Comparison of ENCODE assay signal across 15 cellular contexts in the genomic region with DNA sequence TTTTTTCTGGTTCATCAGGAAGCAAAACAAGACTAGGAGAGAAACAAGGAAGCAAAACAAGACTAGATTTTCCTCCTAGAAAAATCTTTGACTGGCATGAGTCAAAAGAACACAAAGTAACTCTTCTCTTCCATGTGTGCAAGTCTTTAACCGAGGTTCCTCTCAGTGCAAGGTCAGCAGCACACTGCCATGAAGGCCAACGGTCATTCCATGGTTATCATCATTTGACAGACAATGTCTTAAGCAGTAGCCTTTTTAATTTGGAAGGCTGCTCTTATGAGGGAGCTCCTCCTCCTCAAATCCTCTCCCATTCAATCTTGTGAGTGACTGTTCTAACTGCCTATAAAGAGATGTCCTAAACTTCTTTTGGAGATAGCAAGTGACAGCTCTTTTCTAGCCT. TPM values are rescaled to one million over a fixed set of nuclear protein-coding genes. Genes with fewer than 3 reads are reported as not detected.
DNase-seq lines count a peak whose midpoint lies in the region; ATAC-seq and TF ChIP-seq lines count a peak whose summit lies in the region.
"Had no signal": no experiment of that assay in that cellular context is flagged by ENCODE, and none has a peak within 500 bp of the region (broad histone marks: within the 10 kb centered on the region; RNA-seq: fewer than 3 reads in every experiment).

No MANE protein-coding gene starts in this region.

- no peak overlapping the region for H4K8ac ChIP-seq in neuronal stem cell (ENCODE audit: low read depth, low read length)

- CTCF ChIA-PET in activated CD4-positive, alpha-beta memory T cell treated with anti-CD3 and anti-CD28 coated beads for 36 hours (lab: Charles Lee): interaction anchor here (0.9 to 5.0 kb wide), 8 partner anchors 9 to 191 kb away, joined by 3 to 38 read pairs (median 4); partner anchors contain the start of genes DHRS13 and TLCD1
- CTCF ChIA-PET in activated CD4-positive, alpha-beta memory T cell treated with anti-CD3 and anti-CD28 coated beads, Interleukin-2, amount 10 ng/mL, durations not matched to agents 7 days and 5 days (lab: Charles Lee): interaction anchor here (0.9 to 4.8 kb wide), 4 partner anchors 35 to 191 kb away, joined by 3 to 32 read pairs (median 4); partner anchors contain the start of gene NEK8
- CTCF ChIA-PET in A673 (lab: Charles Lee): interaction anchor here (1.1 kb wide), 1 partner anchor 191 kb away, joined by 3 read pairs; no protein-coding TSS in a partner anchor

- H2BK12ac ChIP-seq in neuronal stem cell (ENCODE audit: low read length): no peak overlapping the region

- H3K27me3 ChIP-seq in A673 (replicated peaks; ENCODE audit: insufficient read depth, low read depth, low read length, poor library complexity) (no peaks in the 10 kb centered on the region), neuronal stem cell (ENCODE audit: control insufficient read depth in 3 of 3, insufficient read depth in 3 of 3, low read depth in 1 of 3, low read length in 3 of 3) (no peaks in the 10 kb centered on the region)

- BruUV-seq in A673 (replicated peaks; lab: Mats Ljungman, UMichigan): no TSS peak

- WGBS in neuronal stem cell (ENCODE audit: extremely low coverage in 2 of 2, insufficient read length in 2 of 2, insufficient replicate concordance in 1 of 2), 2 donors: no CpG with 5 or more reads among the region's 2 CpGs

- POLR2A ChIA-PET in activated CD4-positive, alpha-beta memory T cell treated with anti-CD3 and anti-CD28 coated beads for 36 hours (lab: Charles Lee): no interaction called here
- POLR2A ChIA-PET in activated CD4-positive, alpha-beta memory T cell treated with anti-CD3 and anti-CD28 coated beads, Interleukin-2, amount 10 ng/mL, durations not matched to agents 7 days and 5 days (lab: Charles Lee): interaction anchor here (0.7 to 3.3 kb wide), 3 partner anchors 9 to 31 kb away, joined by 3 to 10 read pairs (median 4); no protein-coding TSS in a partner anchor
- POLR2A ChIA-PET in A673 (lab: Charles Lee; ENCODE audit: low non-redundant PET): no interaction called here

- intact Hi-C loops in activated CD4-positive, alpha-beta memory T cell treated with anti-CD3 and anti-CD28 coated beads for 36 hours (cut with micrococcal nuclease): no loop called here
- intact Hi-C loops in A673 (cut with micrococcal nuclease; ENCODE audit: unreplicated experiment): no loop called here

- no peak overlapping the region for H3K4me3 Mint-ChIP-seq in activated CD4-positive, alpha-beta memory T cell treated with anti-CD3 and anti-CD28 coated beads for 36 hours
- H3K4me3 Mint-ChIP-seq in activated CD4-positive, alpha-beta memory T cell treated with anti-CD3 and anti-CD28 coated beads, Interleukin-2, amount 10 ng/mL, durations not matched to agents 7 days and 5 days: no peak overlapping the region
- H3K4me3 Mint-ChIP-seq in memory B cell: no peak overlapping the region

- peak overlapping the region; percentile 10 for H3K27ac Mint-ChIP-seq in activated CD4-positive, alpha-beta memory T cell treated with anti-CD3 and anti-CD28 coated beads for 36 hours
- no peak overlapping the region for H3K27ac Mint-ChIP-seq in activated CD4-positive, alpha-beta memory T cell treated with anti-CD3 and anti-CD28 coated beads, Interleukin-2, amount 10 ng/mL, durations not matched to agents 7 days and 5 days
- peak overlapping the region; percentile 38 for H3K27ac Mint-ChIP-seq in memory B cell

- no peak overlapping the region for H2AFZ ChIP-seq in neuronal stem cell (ENCODE audit: low read length)

- no peaks in the 10 kb centered on the region for H3K9me3 ChIP-seq in A673 (ENCODE audit: low read depth, low read length, poor library complexity, severe bottlenecking)
- H3K9me3 ChIP-seq in neuronal stem cell (replicated peaks in 1 of 2; ENCODE audit: control insufficient read depth in 2 of 2, insufficient read depth in 1 of 2, low read depth in 1 of 2, low read length in 2 of 2): no peaks in the 10 kb centered on the region

- no peak overlapping the region for H2AK5ac ChIP-seq in neuronal stem cell (ENCODE audit: low read depth, low read length)

- H3K9ac ChIP-seq in neuronal stem cell (ENCODE audit: low read depth, low read length, poor library complexity): no peak overlapping the region

- H3K36me3 ChIP-seq in A673 (ENCODE audit: insufficient read depth, low read length, poor library complexity, severe bottlenecking) (peaks cover 95% of the 10 kb centered on the region), neuronal stem cell (replicated peaks in 1 of 2; ENCODE audit: control insufficient read depth in 2 of 2, insufficient read depth in 2 of 2, low read length in 2 of 2) (peaks cover 54 to 95% of the 10 kb centered on the region in 2 donors)

- H3K4me1 Mint-ChIP-seq in activated CD4-positive, alpha-beta memory T cell treated with anti-CD3 and anti-CD28 coated beads for 36 hours (ENCODE audit: low read depth): peaks cover 16% of the 10 kb centered on the region
- H3K4me1 Mint-ChIP-seq in activated CD4-positive, alpha-beta memory T cell treated with anti-CD3 and anti-CD28 coated beads, Interleukin-2, amount 10 ng/mL, durations not matched to agents 7 days and 5 days: peaks cover 9% of the 10 kb centered on the region
- H3K4me1 Mint-ChIP-seq in memory B cell: peaks cover 2% of the 10 kb centered on the region

- H2BK15ac ChIP-seq in neuronal stem cell (ENCODE audit: low read length): no peak overlapping the region

- no peak overlapping the region for H3K14ac ChIP-seq in neuronal stem cell (ENCODE audit: low read length)

- no peaks in the 10 kb centered on the region for H3K79me1 ChIP-seq in neuronal stem cell (ENCODE audit: low read depth, low read length)

- peak overlapping the region; percentile 19 for H3K27ac ChIP-seq in A673 (ENCODE audit: low read depth, low read length, poor library complexity, severe bottlenecking)
- peak overlapping the region; percentile 33 for H3K27ac ChIP-seq in VCaP
- no peak overlapping the region for H3K27ac ChIP-seq in neuronal stem cell (replicated peaks; ENCODE audit: low read length)
- H3K27ac ChIP-seq: 22Rv1 had no signal

- H3K4ac ChIP-seq in neuronal stem cell (ENCODE audit: low read length): no peak overlapping the region

- H3K18ac ChIP-seq in neuronal stem cell (ENCODE audit: low read length): no peak overlapping the region

- H2BK5ac ChIP-seq in neuronal stem cell (ENCODE audit: low read length): no peak overlapping the region

- H3K4me3 ChIP-seq in A673 (ENCODE audit: low read depth, low read length, poor library complexity, severe bottlenecking) (no peak overlapping the region), neuronal stem cell (ENCODE audit: low read length in 2 of 2) (no peak overlapping the region)

- DNase-seq in activated CD4-positive, alpha-beta memory T cell treated with anti-CD3 and anti-CD28 coated beads for 36 hours: no peak
- DNase-seq in activated CD4-positive, alpha-beta memory T cell treated with anti-CD3 and anti-CD28 coated beads, Interleukin-2, amount 10 ng/mL, durations not matched to agents 7 days and 5 days: no peak
- DNase-seq in A673 (ENCODE audit: low spot score) (no peak), memory B cell (ENCODE audit: low spot score in 2 of 2) (no peak), neuronal stem cell (ENCODE audit: low spot score) (no peak), NCI-H526 treated with DMSO at 0.1 percent for 48 hours (lab: John Stamatoyannopoulos, UW) (no peak)
- DNase-seq: DMS 273 treated with DMSO at 0.1 percent for 48 hours, KG1, NCI-H1048, NCI-H1436 treated with DMSO at 0.1 percent for 48 hours, NCI-H2081 treated with DMSO at 0.1 percent for 48 hours, NCI-H510A had no signal

- peaks cover 9% of the 10 kb centered on the region for H3K9me3 Mint-ChIP-seq in activated CD4-positive, alpha-beta memory T cell treated with anti-CD3 and anti-CD28 coated beads for 36 hours
- H3K9me3 Mint-ChIP-seq in activated CD4-positive, alpha-beta memory T cell treated with anti-CD3 and anti-CD28 coated beads, Interleukin-2, amount 10 ng/mL, durations not matched to agents 7 days and 5 days: no peaks in the 10 kb centered on the region
- H3K9me3 Mint-ChIP-seq in memory B cell: no peaks in the 10 kb centered on the region

- no peak overlapping the region for H2BK120ac ChIP-seq in neuronal stem cell (ENCODE audit: low read depth, low read length)

- ATAC-seq in memory B cell (ENCODE audit: low read depth) (no peak), HG02973 (IDR thresholded peaks at IDR 0.05; ENCODE audit: unreplicated experiment) (no peak)

- no peak overlapping the region for H3K4me2 ChIP-seq in neuronal stem cell (ENCODE audit: insufficient read depth, low read length, poor library complexity, severe bottlenecking)

- H3K36me3 Mint-ChIP-seq in activated CD4-positive, alpha-beta memory T cell treated with anti-CD3 and anti-CD28 coated beads for 36 hours: peaks cover 74% of the 10 kb centered on the region
- H3K36me3 Mint-ChIP-seq in activated CD4-positive, alpha-beta memory T cell treated with anti-CD3 and anti-CD28 coated beads, Interleukin-2, amount 10 ng/mL, durations not matched to agents 7 days and 5 days (ENCODE audit: low read depth): peaks cover 87% of the 10 kb centered on the region
- H3K36me3 Mint-ChIP-seq in memory B cell: peaks cover 44% of the 10 kb centered on the region

- H3K27me3 Mint-ChIP-seq in activated CD4-positive, alpha-beta memory T cell treated with anti-CD3 and anti-CD28 coated beads for 36 hours: no peaks in the 10 kb centered on the region
- no peaks in the 10 kb centered on the region for H3K27me3 Mint-ChIP-seq in activated CD4-positive, alpha-beta memory T cell treated with anti-CD3 and anti-CD28 coated beads, Interleukin-2, amount 10 ng/mL, durations not matched to agents 7 days and 5 days
- no peaks in the 10 kb centered on the region for H3K27me3 Mint-ChIP-seq in memory B cell

- H3K4me1 ChIP-seq in A673 (ENCODE audit: insufficient read depth, low read length, poor library complexity, severe bottlenecking) (no peaks in the 10 kb centered on the region), neuronal stem cell (ENCODE audit: control insufficient read depth in 2 of 2, insufficient read depth in 1 of 2, low read depth in 1 of 2, low read length in 2 of 2) (no peaks in the 10 kb centered on the region)

- H4K91ac ChIP-seq in neuronal stem cell (ENCODE audit: low read depth, low read length, poor library complexity): no peak overlapping the region

- TF ChIP-seq CTCF in A673 (conservative IDR thresholded peaks at IDR 0.05; ENCODE audit: low read depth, low read length): no peak
- no peak for TF ChIP-seq CTCF in VCaP (conservative IDR thresholded peaks at IDR 0.05)

- H3K23ac ChIP-seq in neuronal stem cell (ENCODE audit: low read depth, low read length, poor library complexity): no peak overlapping the region

RNA-seq across cellular contexts. Expression of gene DHRS13, which starts 15.4 kb away (rescaled TPM):
- 10 to 100 TPM; 18.0 to 20.6 TPM for total RNA-seq in activated CD4-positive, alpha-beta memory T cell treated with anti-CD3 and anti-CD28 coated beads for 36 hours
- total RNA-seq in activated CD4-positive, alpha-beta memory T cell treated with anti-CD3 and anti-CD28 coated beads, Interleukin-2, amount 10 ng/mL, durations not matched to agents 7 days and 5 days: 10 to 100 TPM; 25.2 to 25.7 TPM
- total RNA-seq in A673 (2021): 37.3 and 41.9 TPM in 2 replicates
- polyA plus RNA-seq in neuronal stem cell (2013, experiment 1 of 2): 15.4 TPM
- 14.5 TPM for polyA plus RNA-seq in neuronal stem cell (2013, experiment 2 of 2)

RNA-seq across cellular contexts. Expression of gene FLOT2, which starts 20.8 kb away (rescaled TPM):
- 100 to 1,000 TPM; 110 to 118 TPM for total RNA-seq in activated CD4-positive, alpha-beta memory T cell treated with anti-CD3 and anti-CD28 coated beads for 36 hours
- total RNA-seq in activated CD4-positive, alpha-beta memory T cell treated with anti-CD3 and anti-CD28 coated beads, Interleukin-2, amount 10 ng/mL, durations not matched to agents 7 days and 5 days: 100 to 1,000 TPM; 193 to 200 TPM
- 79.1 and 112 TPM in 2 replicates for total RNA-seq in A673 (2021)
- polyA plus RNA-seq in neuronal stem cell (2013, experiment 1 of 2): 95.3 TPM
- polyA plus RNA-seq in neuronal stem cell (2013, experiment 2 of 2): 94.8 TPM

RNA-seq across cellular contexts. Expression of gene PHF12, which starts 33.0 kb away (rescaled TPM):
- total RNA-seq in activated CD4-positive, alpha-beta memory T cell treated with anti-CD3 and anti-CD28 coated beads for 36 hours: 10 to 100 TPM; 44.0 to 44.8 TPM
- 10 to 100 TPM; 75.6 to 78.8 TPM for total RNA-seq in activated CD4-positive, alpha-beta memory T cell treated with anti-CD3 and anti-CD28 coated beads, Interleukin-2, amount 10 ng/mL, durations not matched to agents 7 days and 5 days
- total RNA-seq in A673 (2021): 63.3 and 73.4 TPM in 2 replicates
- 24.9 TPM for polyA plus RNA-seq in neuronal stem cell (2013, experiment 1 of 2)
- polyA plus RNA-seq in neuronal stem cell (2013, experiment 2 of 2): 24.3 TPM
